ENCODE assay signal across 8 cellular contexts in genomic region chr4:25861422-25861926, GRCh38. TPM values are rescaled to one million over a fixed set of nuclear protein-coding genes. Genes with fewer than 3 reads are reported as not detected.
DNase-seq lines count a peak whose midpoint lies in the region; ATAC-seq and TF ChIP-seq lines count a peak whose summit lies in the region.

No MANE protein-coding gene starts in this region.

- H3K4me1 ChIP-seq in GM23248 (ENCODE audit: insufficient read depth) (peaks cover 23% of the 10 kb centered on the region), SJCRH30 (peaks cover 33% of the 10 kb centered on the region)

- H3K9me3 ChIP-seq in GM23248 (ENCODE audit: low read depth): no peaks in the 10 kb centered on the region
- H3K9me3 ChIP-seq in SJCRH30 (replicated peaks): no peaks in the 10 kb centered on the region

- peak; percentile 69 for TF ChIP-seq POLR2A in erythroblast (IDR thresholded peaks at IDR 0.05; ENCODE audit: low read length)

- peak overlapping the region; percentile 76 for H3K4me3 ChIP-seq in GM23248
- H3K4me3 ChIP-seq in SJCRH30: peak overlapping the region; percentile 85
- peak overlapping the region; percentile 61 for H3K4me3 ChIP-seq in retinal pigment epithelial cell (ENCODE audit: low read length)

- H3K4me2 ChIP-seq in GM23248 (ENCODE audit: unreplicated experiment): peak overlapping the region; percentile 89

- in situ Hi-C loops in GM23248 (cut with MboI): no loop called here

- H3K9ac ChIP-seq in GM23248: peak overlapping the region; percentile 70

- H3K79me2 ChIP-seq in GM23248 (ENCODE audit: insufficient read depth): 0 out of 2 replicates have a peak, but pooled peaks cover 6% of the 10 kb centered on the region

- no peak for TF ChIP-seq CTCF in retinal pigment epithelial cell (conservative IDR thresholded peaks at IDR 0.05; ENCODE audit: low read depth, low read length)

- H4K20me1 ChIP-seq in GM23248 (ENCODE audit: insufficient read depth): no peaks in the 10 kb centered on the region

- H3F3A ChIP-seq in GM23248 (ENCODE audit: insufficient read depth): peaks cover 10% of the 10 kb centered on the region; the same call in 1 of the 2 replicates

- WGBS in GM23248 (ENCODE audit: low coverage in 1 of 2, low lambda C conversion rate in 2 of 2, missing lambda C conversion rate in 2 of 2), 2 experiments: 34 to 37% methylated on average over 4 of the region's 4 CpGs

- H3K27me3 ChIP-seq in GM23248 (replicated peaks; ENCODE audit: insufficient read depth): no peaks in the 10 kb centered on the region
- no peaks in the 10 kb centered on the region for H3K27me3 ChIP-seq in SJCRH30

- peak; percentile 59 for DNase-seq in GM23248
- DNase-seq in SJCRH30: no peak
- DNase-seq in erythroblast (lab: John Stamatoyannopoulos, UW): peak; percentile 79 to 83
- DNase-seq in retinal pigment epithelial cell (ENCODE audit: low read depth): no peak
- no peak for DNase-seq in NCI-H1436 (lab: John Stamatoyannopoulos, UW)
- no peak for DNase-seq in retina

- no peaks in the 10 kb centered on the region for H3K9me2 ChIP-seq in GM23248 (ENCODE audit: insufficient read depth)

- ATAC-seq in GM18873 (IDR thresholded peaks at IDR 0.05; ENCODE audit: low FRiP score, unreplicated experiment) (no peak), HG02759 (IDR thresholded peaks at IDR 0.05; ENCODE audit: unreplicated experiment) (no peak)

- H2AFZ ChIP-seq in GM23248: peak overlapping the region; percentile 81

- H3K36me3 ChIP-seq in GM23248 (ENCODE audit: low read depth) (no peaks in the 10 kb centered on the region), SJCRH30 (no peaks in the 10 kb centered on the region)

- H3K27ac ChIP-seq in GM23248 (peak overlapping the region; percentile 48), SJCRH30 (peak overlapping the region; percentile 50)

RNA-seq across cellular contexts. Expression of gene SEL1L3, which starts 1.3 kb away (rescaled TPM):
- 62.8 and 101 TPM in 2 replicates for total RNA-seq in GM23248 (2014; rRNA removed; shearing (Covaris generic))
- polyA plus RNA-seq in GM23248 (2016; fragmentation: Nextera tagmentation; extraction: Ambion mirVana): 23.1 and 24.5 TPM in 2 replicates
- 37.6 and 52.3 TPM in 2 replicates for total RNA-seq in SJCRH30 (2014; rRNA removed; shearing (Covaris generic))

RNA-seq across cellular contexts. Expression of gene SMIM20, which starts 52.5 kb away (rescaled TPM):
- 24.3 and 35.6 TPM in 2 replicates for total RNA-seq in GM23248 (2014; rRNA removed; shearing (Covaris generic))
- 53.0 and 53.7 TPM in 2 replicates for polyA plus RNA-seq in GM23248 (2016; fragmentation: Nextera tagmentation; extraction: Ambion mirVana)
- total RNA-seq in SJCRH30 (2014; rRNA removed; shearing (Covaris generic)): 40.6 and 49.1 TPM in 2 replicates

Comparison
In these comparisons a context has a peak if more than half of its experiments do, and no peak if none do; other contexts are left out.
1. DNase-seq: peak in GM23248 (single experiment) and erythroblast (2 of 2); none in SJCRH30 (0 of 2), retinal pigment epithelial cell (single experiment), NCI-H1436 (single experiment) and retina (single experiment).
2. Peak in every context shown above with its lines, with median percentiles within 50 percentile points of each other: H3K4me3 ChIP-seq.